10 cellular contexts compared by ENCODE assay signal in genomic region chr4:67790721-67791120, GRCh38. TPM values are rescaled to one million over a fixed set of nuclear protein-coding genes. Genes with fewer than 3 reads are reported as not detected.
"Had no signal": no experiment of that assay in that cellular context is flagged by ENCODE, and none has a peak within 500 bp of the region (broad histone marks: within the 10 kb centered on the region; RNA-seq: fewer than 3 reads in every experiment).

No MANE protein-coding gene starts in this region.

- FAIRE-seq: HTR-8/SVneo had no signal

- H3K36me3 Mint-ChIP-seq: IgD-negative memory B cell had no signal

- DNase-seq: Karpas-422, Kasumi-1, KBM-7, KG1 had no signal

- H3K9ac ChIP-seq: KMS-11 had no signal

- H3K4me2 ChIP-seq: KMS-11 had no signal

- H3K27ac Mint-ChIP-seq: IgD-negative memory B cell had no signal

- H3K27ac ChIP-seq: HL-60, KMS-11 had no signal

- H3K27me3 Mint-ChIP-seq: IgD-negative memory B cell had no signal

- H3K4me1 Mint-ChIP-seq: IgD-negative memory B cell had no signal

- H3K4me3 Mint-ChIP-seq: IgD-negative memory B cell had no signal

RNA-seq across cellular contexts. Expression of gene GNRHR, which starts 36.5 kb away (rescaled TPM):
- total RNA-seq: HT-29, HT1080 had no signal
- polyA plus RNA-seq: IgD-negative memory B cell had no signal
